ENCODE assay signal across 25 cellular contexts in genomic region chr6:90714319-90714718, GRCh38.
"Had no signal": no experiment of that assay in that cellular context is flagged by ENCODE, and none has a peak within 500 bp of the region (broad histone marks: within the 10 kb centered on the region; RNA-seq: fewer than 3 reads in every experiment).

No MANE protein-coding gene starts in this region.

- DNase-seq: activated B cell treated with CpG ODN at 0.5 μM for 24 hours; activated CD4-positive, alpha-beta T cell treated with anti-CD3 and anti-CD28 coated beads, Interleukin-2, amount 50 U/mL, for 1 hour; activated CD8-positive, alpha-beta memory T cell treated with anti-CD3 and anti-CD28 coated beads, Interleukin-2, amount 10 ng/mL, durations not matched to agents 7 days and 5 days; activated CD8-positive, alpha-beta T cell treated with anti-CD3 and anti-CD28 coated beads, Interleukin-2, amount 10 ng/mL, durations not matched to agents 7 days and 5 days; activated naive CD4-positive, alpha-beta T cell; activated T-cell treated with anti-CD3 and anti-CD28 coated beads, Interleukin-2, amount 50 U/mL, for 72 hours; aorta; body of pancreas; effector memory CD8-positive, alpha-beta T cell; foreskin melanocyte; left cardiac atrium; left ventricle myocardium superior; naive thymus-derived CD4-positive, alpha-beta T cell; pancreas; psoas muscle; stimulated activated CD4-positive, alpha-beta T cell treated with anti-CD3 and anti-CD28 coated beads, Interleukin-2, amount 100 ng/mL, for 48 hours; stimulated activated naive CD4-positive, alpha-beta T cell treated with Interleukin-2 at 50 U/mL for 16 hours; T-helper 2 cell had no signal

- H3K9me3 ChIP-seq: body of pancreas, pancreas, psoas muscle, right atrium auricular region, tibial nerve had no signal

- H3K9me3 Mint-ChIP-seq: activated B cell treated with CpG ODN at 0.5 μM for 24 hours; activated naive CD4-positive, alpha-beta T cell treated with anti-CD3 and anti-CD28 coated beads, Interleukin-2, amount 50 U/mL, for 72 hours; activated T-cell treated with anti-CD3 and anti-CD28 coated beads, Interleukin-2, amount 50 U/mL, for 72 hours; effector memory CD8-positive, alpha-beta T cell; mesothelial cell of epicardium; naive thymus-derived CD4-positive, alpha-beta T cell; neural crest cell had no signal

- ATAC-seq: activated CD8-positive, alpha-beta memory T cell treated with anti-CD3 and anti-CD28 coated beads, Interleukin-2, amount 10 ng/mL, durations not matched to agents 7 days and 5 days; activated CD8-positive, alpha-beta T cell treated with anti-CD3 and anti-CD28 coated beads, Interleukin-2, amount 10 ng/mL, durations not matched to agents 7 days and 5 days; activated naive CD4-positive, alpha-beta T cell treated with anti-CD3 and anti-CD28 coated beads, Interleukin-2, amount 50 U/mL, for 72 hours; activated T-cell treated with anti-CD3 and anti-CD28 coated beads, Interleukin-2, amount 50 U/mL, for 72 hours; body of pancreas; effector memory CD8-positive, alpha-beta T cell; esophagus mucosa; left ventricle myocardium superior; naive thymus-derived CD4-positive, alpha-beta T cell; psoas muscle had no signal

- H3K4me1 Mint-ChIP-seq: activated B cell treated with CpG ODN at 0.5 μM for 24 hours; activated CD8-positive, alpha-beta memory T cell treated with anti-CD3 and anti-CD28 coated beads, Interleukin-2, amount 10 ng/mL, durations not matched to agents 7 days and 5 days; naive thymus-derived CD4-positive, alpha-beta T cell had no signal

- H3K27ac ChIP-seq: body of pancreas, coronary artery, pancreas, psoas muscle, right atrium auricular region, tibial nerve had no signal

- H3K36me3 ChIP-seq: pancreas, right atrium auricular region, tibial nerve had no signal

- H3K4me3 ChIP-seq: body of pancreas, coronary artery, pancreas, psoas muscle, right atrium auricular region, tibial nerve had no signal

- H3K4me3 Mint-ChIP-seq: activated B cell treated with CpG ODN at 0.5 μM for 24 hours; activated CD8-positive, alpha-beta memory T cell treated with anti-CD3 and anti-CD28 coated beads, Interleukin-2, amount 10 ng/mL, durations not matched to agents 7 days and 5 days; activated CD8-positive, alpha-beta T cell treated with anti-CD3 and anti-CD28 coated beads, Interleukin-2, amount 10 ng/mL, durations not matched to agents 7 days and 5 days; activated T-cell treated with anti-CD3 and anti-CD28 coated beads, Interleukin-2, amount 50 U/mL, for 72 hours; effector memory CD8-positive, alpha-beta T cell; mesothelial cell of epicardium; naive thymus-derived CD4-positive, alpha-beta T cell; neural crest cell had no signal

- H3K27me3 ChIP-seq: body of pancreas, pancreas, right atrium auricular region, tibial nerve had no signal

- H3K4me1 ChIP-seq: body of pancreas, pancreas, psoas muscle, right atrium auricular region, tibial nerve had no signal

- H3K27ac Mint-ChIP-seq: activated B cell treated with CpG ODN at 0.5 μM for 24 hours; activated CD8-positive, alpha-beta memory T cell treated with anti-CD3 and anti-CD28 coated beads, Interleukin-2, amount 10 ng/mL, durations not matched to agents 7 days and 5 days; activated CD8-positive, alpha-beta T cell treated with anti-CD3 and anti-CD28 coated beads, Interleukin-2, amount 10 ng/mL, durations not matched to agents 7 days and 5 days; activated naive CD4-positive, alpha-beta T cell treated with anti-CD3 and anti-CD28 coated beads, Interleukin-2, amount 50 U/mL, for 72 hours; activated T-cell treated with anti-CD3 and anti-CD28 coated beads, Interleukin-2, amount 50 U/mL, for 72 hours; effector memory CD8-positive, alpha-beta T cell; mesothelial cell of epicardium; naive thymus-derived CD4-positive, alpha-beta T cell had no signal

- H3K36me3 Mint-ChIP-seq: activated CD8-positive, alpha-beta memory T cell treated with anti-CD3 and anti-CD28 coated beads, Interleukin-2, amount 10 ng/mL, durations not matched to agents 7 days and 5 days; activated naive CD4-positive, alpha-beta T cell treated with anti-CD3 and anti-CD28 coated beads, Interleukin-2, amount 50 U/mL, for 72 hours; mesothelial cell of epicardium; naive thymus-derived CD4-positive, alpha-beta T cell had no signal
